ENCODE assay signal across 19 cellular contexts in the genomic region with DNA sequence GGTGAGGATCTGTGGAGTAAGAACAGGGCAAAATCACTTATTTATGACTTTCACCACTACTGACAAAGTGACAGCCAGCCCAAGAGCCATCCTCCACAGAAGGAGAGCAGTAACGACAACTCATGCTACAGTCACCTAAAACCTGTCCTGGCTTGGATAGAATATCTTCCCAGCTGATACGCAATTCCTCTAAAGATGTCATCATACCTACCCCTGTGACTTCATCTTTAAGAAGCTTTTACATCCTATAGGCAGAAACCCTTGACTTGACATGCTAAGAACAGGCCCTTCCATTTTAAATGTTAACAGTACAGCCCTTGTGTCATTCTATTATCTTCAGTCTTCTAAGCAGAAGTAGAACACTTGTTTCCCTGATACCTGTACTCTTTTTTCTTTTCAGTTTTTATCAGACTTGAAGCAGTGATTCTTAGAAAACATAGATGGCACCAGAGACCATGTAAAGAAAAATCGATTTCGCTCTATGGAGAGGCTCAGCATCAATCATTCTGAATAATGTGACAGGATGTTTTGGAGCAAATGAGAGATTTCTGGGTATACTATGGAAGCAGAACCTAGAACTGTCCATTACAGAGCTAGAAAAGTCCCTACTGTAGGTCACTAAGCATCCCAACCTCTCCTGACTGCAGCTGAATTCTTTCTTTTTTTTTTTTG.
DNase-seq lines count a peak whose midpoint lies in the region; ATAC-seq and TF ChIP-seq lines count a peak whose summit lies in the region.
"Had no signal": no experiment of that assay in that cellular context is flagged by ENCODE, and none has a peak within 500 bp of the region (broad histone marks: within the 10 kb centered on the region; RNA-seq: fewer than 3 reads in every experiment).

No MANE protein-coding gene starts in this region.

- H3K36me3 Mint-ChIP-seq in nephron (ENCODE audit: low read depth), result no peaks in the 10 kb centered on the region
- H3K36me3 Mint-ChIP-seq: naive B cell had no signal

- POLR2A ChIA-PET in HEK293T (lab: Yijun Ruan, JAX), result no interaction called here

- TF ChIP-seq POLR2A in GM18505 (IDR thresholded peaks at IDR 0.05; ENCODE audit: borderline replicate concordance, extremely low read depth, insufficient read depth, insufficient read length), result no peak

- DNase-seq in HEK293T (ENCODE audit: extremely low spot score), result no peak
- DNase-seq in NCI-H748 (lab: John Stamatoyannopoulos, UW; ENCODE audit: unreplicated experiment), result peak; percentile 21
- peak; percentile 10 for DNase-seq in cerebellar cortex (ENCODE audit: low spot score)
- no peak for DNase-seq in hypothalamus (lab: John Stamatoyannopoulos, UW)
- DNase-seq in KBM-7, result no peak
- DNase-seq: activated CD4-positive, CD25-positive, alpha-beta regulatory T cell treated with anti-CD3 and anti-CD28 coated beads, Interleukin-2, amount 50 U/mL, for 72 hours; GDM1; head of caudate nucleus; mammary epithelial cell; MG63; naive B cell; NCI-H1694 treated with DMSO at 0.1 percent for 48 hours; NCI-H446 treated with DMSO at 0.1 percent for 48 hours; spleen; T-helper 9 cell had no signal

- peak in 2 of 3 experiments; percentile 28 to 32 for TF ChIP-seq CTCF in nephron (IDR thresholded peaks at IDR 0.05; ENCODE audit: unreplicated experiment in 3 of 3)

- in situ Hi-C loops in KBM-7 (cut with MboI; ENCODE audit: low pct_unique_long_range_greater_than_20kb, low sequenced_read_pairs), result no loop called here

- CTCF ChIA-PET in HEK293T (lab: Yijun Ruan, JAX), result no interaction called here

- H3K9me3 Mint-ChIP-seq in nephron, result no peaks in the 10 kb centered on the region
- H3K9me3 Mint-ChIP-seq: naive B cell had no signal

- H3K27me3 Mint-ChIP-seq in nephron (ENCODE audit: low read depth), result no peaks in the 10 kb centered on the region
- H3K27me3 Mint-ChIP-seq: progenitor cell of endocrine pancreas had no signal

- H3K4me1 Mint-ChIP-seq in nephron, result peaks cover 8% of the 10 kb centered on the region
- H3K4me1 Mint-ChIP-seq: B cell, naive B cell had no signal

- no peak overlapping the region for H3K4me3 Mint-ChIP-seq in nephron
- H3K4me3 Mint-ChIP-seq: B cell, naive B cell had no signal

- H3K27ac Mint-ChIP-seq in nephron, result no peak overlapping the region
- H3K27ac Mint-ChIP-seq: B cell, naive B cell, progenitor cell of endocrine pancreas had no signal

- no peak for ATAC-seq in GM18505 (IDR thresholded peaks at IDR 0.05; ENCODE audit: unreplicated experiment)

TF ChIP-seq in HEK293T, 16 proteins besides CTCF, POLR2A, EP300 and RAD21:
- no peak for TF ChIP-seq ZNF384 (IDR thresholded peaks at IDR 0.05)
- TF ChIP-seq, protein P1, sequence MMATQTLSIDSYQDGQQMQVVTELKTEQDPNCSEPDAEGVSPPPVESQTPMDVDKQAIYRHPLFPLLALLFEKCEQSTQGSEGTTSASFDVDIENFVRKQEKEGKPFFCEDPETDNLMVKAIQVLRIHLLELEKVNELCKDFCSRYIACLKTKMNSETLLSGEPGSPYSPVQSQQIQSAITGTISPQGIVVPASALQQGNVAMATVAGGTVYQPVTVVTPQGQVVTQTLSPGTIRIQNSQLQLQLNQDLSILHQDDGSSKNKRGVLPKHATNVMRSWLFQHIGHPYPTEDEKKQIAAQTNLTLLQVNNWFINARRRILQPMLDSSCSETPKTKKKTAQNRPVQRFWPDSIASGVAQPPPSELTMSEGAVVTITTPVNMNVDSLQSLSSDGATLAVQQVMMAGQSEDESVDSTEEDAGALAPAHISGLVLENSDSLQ (IDR thresholded peaks at IDR 0.05), result peak; percentile 54

Comparison
In these comparisons a context has a peak if more than half of its experiments do, and no peak if none do; other contexts are left out.
1. DNase-seq: peak in NCI-H748 (single experiment) and cerebellar cortex (single experiment); none in HEK293T (single experiment), hypothalamus (0 of 51) and KBM-7 (single experiment).